1 cellular context compared by ENCODE assay signal in the genomic region with DNA sequence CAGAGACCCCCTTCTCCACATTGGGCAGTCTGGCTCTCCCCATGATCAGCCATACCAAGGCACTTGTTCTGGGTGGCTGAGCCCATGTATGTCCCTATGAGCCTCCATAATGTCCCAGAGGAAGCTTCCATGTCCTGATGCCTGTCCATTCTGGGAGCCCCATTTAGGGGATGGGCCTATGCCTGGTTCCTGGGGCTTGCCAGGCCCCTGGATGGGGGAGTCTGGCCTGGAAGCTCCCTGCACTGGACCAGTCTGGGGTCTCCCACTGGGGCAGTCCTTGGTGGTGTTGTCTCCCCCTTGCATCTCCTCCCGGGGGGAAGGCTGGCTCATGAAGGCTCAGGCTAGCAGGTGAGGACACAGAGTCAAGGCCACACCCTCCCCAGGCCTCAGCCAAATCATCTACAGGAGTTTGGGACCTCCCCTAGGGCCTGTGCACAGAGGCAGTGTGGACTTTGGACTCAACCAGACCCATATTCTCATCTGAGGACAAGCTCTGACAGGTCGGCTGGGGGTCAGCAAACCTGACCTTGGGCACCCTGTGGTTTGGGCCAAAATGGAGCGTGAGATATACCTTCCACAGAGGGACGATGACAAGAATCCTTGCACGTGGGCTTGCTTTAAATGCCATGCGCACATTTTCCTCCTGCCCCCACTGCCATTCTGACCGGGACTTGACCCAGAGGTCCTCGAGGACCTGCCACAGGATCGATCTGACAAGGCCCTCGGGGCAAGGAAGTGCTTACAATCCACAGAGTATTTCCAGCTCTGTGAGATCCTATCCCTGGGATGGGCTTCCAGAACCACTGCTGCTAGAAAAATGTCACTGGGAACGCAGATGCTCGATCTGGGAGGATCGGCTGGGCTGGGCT.
TF ChIP-seq lines count a peak whose summit lies in the region.

No MANE protein-coding gene starts in this region.

TF ChIP-seq in HepG2, 621 proteins besides CTCF, POLR2A, EP300 and RAD21 (continued from another document and continues in another):
- TF ChIP-seq ZBED4 (CRISPR knock-in tag; IDR thresholded peaks at IDR 0.05; ENCODE audit: borderline replicate concordance) (no peak), ETV5 (CRISPR knock-in tag; IDR thresholded peaks at IDR 0.05; ENCODE audit: borderline replicate concordance) (no peak), ZNF318 (CRISPR knock-in tag; IDR thresholded peaks at IDR 0.05) (no peak), SMAD1 (CRISPR knock-in tag; IDR thresholded peaks at IDR 0.05; ENCODE audit: borderline replicate concordance, low read depth) (no peak), HINFP (CRISPR knock-in tag; IDR thresholded peaks at IDR 0.05; ENCODE audit: low read depth) (no peak), ZNF18 (CRISPR knock-in tag; IDR thresholded peaks at IDR 0.05; ENCODE audit: insufficient replicate concordance) (no peak), NFE2L1 (CRISPR knock-in tag; IDR thresholded peaks at IDR 0.05; ENCODE audit: borderline replicate concordance) (no peak), NCOR1 (IDR thresholded peaks at IDR 0.05; ENCODE audit: borderline replicate concordance, low read length) (0 out of 2 replicates have a peak, but pooled peaks have one; percentile 29), CAMTA2 (CRISPR knock-in tag; IDR thresholded peaks at IDR 0.05; ENCODE audit: borderline replicate concordance) (no peak), RARA (CRISPR knock-in tag; IDR thresholded peaks at IDR 0.05) (peak; percentile 81)
- TF ChIP-seq, protein P1, sequence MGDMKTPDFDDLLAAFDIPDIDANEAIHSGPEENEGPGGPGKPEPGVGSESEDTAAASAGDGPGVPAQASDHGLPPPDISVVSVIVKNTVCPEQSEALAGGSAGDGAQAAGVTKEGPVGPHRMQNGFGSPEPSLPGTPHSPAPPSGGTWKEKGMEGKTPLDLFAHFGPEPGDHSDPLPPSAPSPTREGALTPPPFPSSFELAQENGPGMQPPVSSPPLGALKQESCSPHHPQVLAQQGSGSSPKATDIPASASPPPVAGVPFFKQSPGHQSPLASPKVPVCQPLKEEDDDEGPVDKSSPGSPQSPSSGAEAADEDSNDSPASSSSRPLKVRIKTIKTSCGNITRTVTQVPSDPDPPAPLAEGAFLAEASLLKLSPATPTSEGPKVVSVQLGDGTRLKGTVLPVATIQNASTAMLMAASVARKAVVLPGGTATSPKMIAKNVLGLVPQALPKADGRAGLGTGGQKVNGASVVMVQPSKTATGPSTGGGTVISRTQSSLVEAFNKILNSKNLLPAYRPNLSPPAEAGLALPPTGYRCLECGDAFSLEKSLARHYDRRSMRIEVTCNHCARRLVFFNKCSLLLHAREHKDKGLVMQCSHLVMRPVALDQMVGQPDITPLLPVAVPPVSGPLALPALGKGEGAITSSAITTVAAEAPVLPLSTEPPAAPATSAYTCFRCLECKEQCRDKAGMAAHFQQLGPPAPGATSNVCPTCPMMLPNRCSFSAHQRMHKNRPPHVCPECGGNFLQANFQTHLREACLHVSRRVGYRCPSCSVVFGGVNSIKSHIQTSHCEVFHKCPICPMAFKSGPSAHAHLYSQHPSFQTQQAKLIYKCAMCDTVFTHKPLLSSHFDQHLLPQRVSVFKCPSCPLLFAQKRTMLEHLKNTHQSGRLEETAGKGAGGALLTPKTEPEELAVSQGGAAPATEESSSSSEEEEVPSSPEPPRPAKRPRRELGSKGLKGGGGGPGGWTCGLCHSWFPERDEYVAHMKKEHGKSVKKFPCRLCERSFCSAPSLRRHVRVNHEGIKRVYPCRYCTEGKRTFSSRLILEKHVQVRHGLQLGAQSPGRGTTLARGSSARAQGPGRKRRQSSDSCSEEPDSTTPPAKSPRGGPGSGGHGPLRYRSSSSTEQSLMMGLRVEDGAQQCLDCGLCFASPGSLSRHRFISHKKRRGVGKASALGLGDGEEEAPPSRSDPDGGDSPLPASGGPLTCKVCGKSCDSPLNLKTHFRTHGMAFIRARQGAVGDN (CRISPR knock-in tag; IDR thresholded peaks at IDR 0.05) = peak; percentile 48
- TF ChIP-seq, protein P2, sequence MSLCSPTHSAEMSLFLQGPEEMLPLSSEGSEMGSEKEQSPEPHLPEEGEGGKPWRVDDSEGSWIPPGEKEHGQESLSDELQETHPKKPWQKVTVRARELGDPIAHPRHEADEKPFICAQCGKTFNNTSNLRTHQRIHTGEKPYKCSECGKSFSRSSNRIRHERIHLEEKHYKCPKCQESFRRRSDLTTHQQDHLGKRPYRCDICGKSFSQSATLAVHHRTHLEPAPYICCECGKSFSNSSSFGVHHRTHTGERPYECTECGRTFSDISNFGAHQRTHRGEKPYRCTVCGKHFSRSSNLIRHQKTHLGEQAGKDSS (CRISPR knock-in tag; IDR thresholded peaks at IDR 0.05; ENCODE audit: borderline replicate concordance, low read depth) = no peak
- TF ChIP-seq, protein P3, sequence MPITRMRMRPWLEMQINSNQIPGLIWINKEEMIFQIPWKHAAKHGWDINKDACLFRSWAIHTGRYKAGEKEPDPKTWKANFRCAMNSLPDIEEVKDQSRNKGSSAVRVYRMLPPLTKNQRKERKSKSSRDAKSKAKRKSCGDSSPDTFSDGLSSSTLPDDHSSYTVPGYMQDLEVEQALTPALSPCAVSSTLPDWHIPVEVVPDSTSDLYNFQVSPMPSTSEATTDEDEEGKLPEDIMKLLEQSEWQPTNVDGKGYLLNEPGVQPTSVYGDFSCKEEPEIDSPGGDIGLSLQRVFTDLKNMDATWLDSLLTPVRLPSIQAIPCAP (CRISPR knock-in tag; IDR thresholded peaks at IDR 0.05; ENCODE audit: low read depth) = no peak
- TF ChIP-seq, protein P4, sequence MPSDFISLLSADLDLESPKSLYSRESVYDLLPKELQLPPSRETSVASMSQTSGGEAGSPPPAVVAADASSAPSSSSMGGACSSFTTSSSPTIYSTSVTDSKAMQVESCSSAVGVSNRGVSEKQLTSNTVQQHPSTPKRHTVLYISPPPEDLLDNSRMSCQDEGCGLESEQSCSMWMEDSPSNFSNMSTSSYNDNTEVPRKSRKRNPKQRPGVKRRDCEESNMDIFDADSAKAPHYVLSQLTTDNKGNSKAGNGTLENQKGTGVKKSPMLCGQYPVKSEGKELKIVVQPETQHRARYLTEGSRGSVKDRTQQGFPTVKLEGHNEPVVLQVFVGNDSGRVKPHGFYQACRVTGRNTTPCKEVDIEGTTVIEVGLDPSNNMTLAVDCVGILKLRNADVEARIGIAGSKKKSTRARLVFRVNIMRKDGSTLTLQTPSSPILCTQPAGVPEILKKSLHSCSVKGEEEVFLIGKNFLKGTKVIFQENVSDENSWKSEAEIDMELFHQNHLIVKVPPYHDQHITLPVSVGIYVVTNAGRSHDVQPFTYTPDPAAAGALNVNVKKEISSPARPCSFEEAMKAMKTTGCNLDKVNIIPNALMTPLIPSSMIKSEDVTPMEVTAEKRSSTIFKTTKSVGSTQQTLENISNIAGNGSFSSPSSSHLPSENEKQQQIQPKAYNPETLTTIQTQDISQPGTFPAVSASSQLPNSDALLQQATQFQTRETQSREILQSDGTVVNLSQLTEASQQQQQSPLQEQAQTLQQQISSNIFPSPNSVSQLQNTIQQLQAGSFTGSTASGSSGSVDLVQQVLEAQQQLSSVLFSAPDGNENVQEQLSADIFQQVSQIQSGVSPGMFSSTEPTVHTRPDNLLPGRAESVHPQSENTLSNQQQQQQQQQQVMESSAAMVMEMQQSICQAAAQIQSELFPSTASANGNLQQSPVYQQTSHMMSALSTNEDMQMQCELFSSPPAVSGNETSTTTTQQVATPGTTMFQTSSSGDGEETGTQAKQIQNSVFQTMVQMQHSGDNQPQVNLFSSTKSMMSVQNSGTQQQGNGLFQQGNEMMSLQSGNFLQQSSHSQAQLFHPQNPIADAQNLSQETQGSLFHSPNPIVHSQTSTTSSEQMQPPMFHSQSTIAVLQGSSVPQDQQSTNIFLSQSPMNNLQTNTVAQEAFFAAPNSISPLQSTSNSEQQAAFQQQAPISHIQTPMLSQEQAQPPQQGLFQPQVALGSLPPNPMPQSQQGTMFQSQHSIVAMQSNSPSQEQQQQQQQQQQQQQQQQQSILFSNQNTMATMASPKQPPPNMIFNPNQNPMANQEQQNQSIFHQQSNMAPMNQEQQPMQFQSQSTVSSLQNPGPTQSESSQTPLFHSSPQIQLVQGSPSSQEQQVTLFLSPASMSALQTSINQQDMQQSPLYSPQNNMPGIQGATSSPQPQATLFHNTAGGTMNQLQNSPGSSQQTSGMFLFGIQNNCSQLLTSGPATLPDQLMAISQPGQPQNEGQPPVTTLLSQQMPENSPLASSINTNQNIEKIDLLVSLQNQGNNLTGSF (CRISPR knock-in tag; IDR thresholded peaks at IDR 0.05) = no peak
